Comparison of ENCODE assay signal across 22 cellular contexts in the genomic region with DNA sequence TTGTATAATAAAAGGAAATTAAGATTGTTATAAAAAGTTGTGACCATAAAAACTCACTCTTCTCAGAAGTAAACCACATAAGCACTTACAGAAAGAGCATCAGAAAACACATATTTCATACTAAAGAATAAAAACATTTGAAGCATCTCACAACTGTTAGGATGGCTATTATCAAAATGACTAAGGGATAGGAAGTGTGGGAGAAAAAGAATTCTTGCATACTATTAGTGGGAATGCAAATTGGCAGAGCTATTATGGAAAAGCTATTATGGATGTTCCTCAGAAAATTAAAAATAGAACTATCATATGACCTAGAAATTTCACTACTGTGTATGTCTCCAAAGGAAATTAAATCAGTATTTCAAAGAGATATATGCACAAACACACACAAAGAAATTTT.
"Had no signal": no experiment of that assay in that cellular context is flagged by ENCODE, and none has a peak within 500 bp of the region (broad histone marks: within the 10 kb centered on the region; RNA-seq: fewer than 3 reads in every experiment).

No MANE protein-coding gene starts in this region.

- H3K9me3 ChIP-seq: MG63, SJSA1 had no signal

- DNase-seq: IMR-90, Karpas-422, KG1, MG63, NCI-H1092, NCI-H1105 treated with DMSO at 0.1 percent for 48 hours, NCI-H1417 treated with DMSO at 0.1 percent for 48 hours, NCI-H146, NCI-H1694 treated with DMSO at 0.1 percent for 48 hours, NCI-H1930, NCI-H2081, NCI-H2171, NCI-H226, NCI-H446, NCI-H510A, NCI-H524 treated with DMSO at 0.1 percent for 48 hours, NCI-H69, NCI-H774, Right ventricle myocardium superior, RPMI8226, SIG-M5 had no signal

- H3K27me3 ChIP-seq: MG63, SJSA1 had no signal

- H3K4me3 ChIP-seq: MG63, SJSA1 had no signal

- H3K27ac ChIP-seq: SJSA1 had no signal

- H3K4me1 ChIP-seq: SJSA1 had no signal

- H3K36me3 ChIP-seq: MG63, SJSA1 had no signal
